3 cellular contexts compared by ENCODE assay signal in genomic region chrX:51905152-51905551, GRCh38. TPM values are rescaled to one million over a fixed set of nuclear protein-coding genes. Genes with fewer than 3 reads are reported as not detected.
DNase-seq lines count a peak whose midpoint lies in the region; ATAC-seq, FAIRE-seq and TF ChIP-seq lines count a peak whose summit lies in the region.
"Not testable (repeated sequence)": the region's sequence is repeated elsewhere in the genome, so short reads cannot be mapped to it uniquely, and the experiment has no call there.

No MANE protein-coding gene starts in this region.

- H3K9me3 Mint-ChIP-seq in neural crest cell, result not testable (repeated sequence)

- H3K4me1 ChIP-seq in HEK293 (ENCODE audit: control insufficient read depth, insufficient read depth, low read length); K562 (replicated peaks in 1 of 2; ENCODE audit: control insufficient read depth in 2 of 2, insufficient read depth in 2 of 2, low read length in 2 of 2): not testable (repeated sequence)

- CTCF ChIA-PET in HEK293 (lab: Yijun Ruan, JAX); K562 (lab: Yijun Ruan, JAX; ENCODE audit: low intra/inter-chr PET ratio): not testable (repeated sequence)

- WGBS in K562 (ENCODE audit: insufficient coverage, low coverage, missing lambda C conversion rate), result 0% methylated on average over 3 of the region's 3 CpGs

- H3K4me1 Mint-ChIP-seq in neural crest cell, result not testable (repeated sequence)

- H3K36me3 ChIP-seq in HEK293 (ENCODE audit: control insufficient read depth in 2 of 2, insufficient read depth in 1 of 2, low read length in 2 of 2), result peaks cover 4 to 32% of the 10 kb centered on the region in 2 experiments; a peak in 2 of 3 replicates
- not testable (repeated sequence) for H3K36me3 ChIP-seq in K562 (ENCODE audit: control insufficient read depth, insufficient read depth, low read length)

- not testable (repeated sequence) for H3K79me2 ChIP-seq in K562 (ENCODE audit: control insufficient read depth, insufficient read depth, low read length)

- not testable (repeated sequence) for ATAC-seq in K562

- DNase-seq in K562 (ENCODE audit: extremely low read depth in 1 of 4, low spot score in 3 of 4); neural crest cell (ENCODE audit: low read depth, low spot score): not testable (repeated sequence)

- H3K4me3 Mint-ChIP-seq in neural crest cell, result not testable (repeated sequence)

- H3K27ac Mint-ChIP-seq in neural crest cell (ENCODE audit: unreplicated experiment), result peak overlapping the region; percentile 35

- TF ChIP-seq POLR2A in K562 (conservative IDR thresholded peaks at IDR 0.05), result not testable (repeated sequence)

- H2AFZ ChIP-seq in K562 (ENCODE audit: low read depth, low read length), result not testable (repeated sequence)

- not testable (repeated sequence) for H3K27ac ChIP-seq in HEK293 (ENCODE audit: extremely low read depth, low read depth, low read length); K562 (ENCODE audit: extremely low read depth, low read depth, low read length)

- not testable (repeated sequence) for H3K4me3 ChIP-seq in HEK293 (ENCODE audit: low read depth, low read length); K562

- not testable (repeated sequence) for H4K20me1 ChIP-seq in K562 (replicated peaks; ENCODE audit: control insufficient read depth, insufficient read depth, low read length)

- not testable (repeated sequence) for H3K9me3 ChIP-seq in HEK293 (ENCODE audit: control insufficient read depth, insufficient read depth, low read depth, low read length); K562 (replicated peaks; ENCODE audit: control insufficient read depth, insufficient read depth, low read depth, low read length)

- H3K36me3 Mint-ChIP-seq in neural crest cell (ENCODE audit: low read depth), result peaks cover 28% of the 10 kb centered on the region

- not testable (repeated sequence) for BruUV-seq in K562 (replicated peaks; lab: Mats Ljungman, UMichigan)

- POLR2A ChIA-PET in HEK293 (lab: Yijun Ruan, JAX); K562 (lab: Yijun Ruan, JAX): not testable (repeated sequence)

- in situ Hi-C loops in K562 (cut with MboI), result not testable (repeated sequence)

- not testable (repeated sequence) for H3K9me1 ChIP-seq in K562 (ENCODE audit: control insufficient read depth, insufficient read depth, low read length)

- TF ChIP-seq RAD21 in K562 (CRISPR knock-in tag; conservative IDR thresholded peaks at IDR 0.05 in 1 of 2, IDR thresholded peaks at IDR 0.05 in 1 of 2), result not testable (repeated sequence)

- TF ChIP-seq EP300 in K562 (IDR thresholded peaks at IDR 0.05; ENCODE audit: low read length), result not testable (repeated sequence)

- H3K27me3 Mint-ChIP-seq in neural crest cell (ENCODE audit: low read depth), result not testable (repeated sequence)

- not testable (repeated sequence) for H3K4me2 ChIP-seq in K562 (ENCODE audit: insufficient read depth, low read length)

- not testable (repeated sequence) for FAIRE-seq in K562 (lab: Jason Lieb, UNC)

- not testable (repeated sequence) for TF ChIP-seq CTCF in HEK293 (tag by site-specific recombination; IDR thresholded peaks at IDR 0.05); K562 (IDR thresholded peaks at IDR 0.05 in 2 of 3, conservative IDR thresholded peaks at IDR 0.05 in 1 of 3; ENCODE audit: insufficient read depth in 2 of 3, low read depth in 1 of 3, low read length in 3 of 3); neural crest cell (conservative IDR thresholded peaks at IDR 0.05)

- not testable (repeated sequence) for H3K27me3 ChIP-seq in K562 (ENCODE audit: control insufficient read depth in 2 of 2, insufficient read depth in 2 of 2, low read length in 2 of 2)

- H3K9ac ChIP-seq in K562 (ENCODE audit: insufficient read depth in 1 of 2, low read depth in 2 of 2, low read length in 2 of 2), result not testable (repeated sequence)

- intact Hi-C loops in K562 (cut with micrococcal nuclease), result not testable (repeated sequence)

TF ChIP-seq in HEK293, 187 proteins besides CTCF, POLR2A, EP300 and RAD21:
- TF ChIP-seq ZNF146 (tag by site-specific recombination; IDR thresholded peaks at IDR 0.05), result peak; percentile 81

TF ChIP-seq in K562, 482 proteins besides CTCF, POLR2A, EP300 and RAD21:
- peak; percentile 67 for TF ChIP-seq ZNF146 (CRISPR knock-in tag; IDR thresholded peaks at IDR 0.05; ENCODE audit: unreplicated experiment)
- peak; percentile 39 for TF ChIP-seq RBM25 (IDR thresholded peaks at IDR 0.05; ENCODE audit: low read depth, low read length, severe bottlenecking)

RNA-seq across cellular contexts. Expression of gene MAGED1, which starts 11.7 kb away (rescaled TPM):
- total RNA-seq in K562 (2011; cell fraction: chromatin; rRNA removed; ENCODE audit: low replicate concordance), result 8.9 and 12.8 TPM in 2 replicates
- total RNA-seq in K562 (2011; cell fraction: nucleolus; rRNA removed), result 6.6 and 7.2 TPM in 2 replicates
- 10.3 and 19.5 TPM in 2 replicates for total RNA-seq in K562 (2011; cell fraction: nucleoplasm; rRNA removed)
- total RNA-seq in K562 (2014; rRNA removed), result 15.8 and 20.7 TPM in 2 replicates
- 12.7 and 15.6 TPM in 2 replicates for total RNA-seq in K562 (2014; rRNA removed; fragmentation: Illumina TruSeq; extraction: Trizol)
- total RNA-seq in K562 (2015; rRNA removed; fragmentation: Illumina TruSeq; extraction: Trizol), result 12.7 and 13.7 TPM in 2 replicates
- 30.3 and 31.3 TPM in 2 replicates for total RNA-seq in K562 (2021)
- polyA plus RNA-seq in K562 (2011; rRNA removed), result 5.7 and 8.0 TPM in 2 replicates
- polyA plus RNA-seq in K562 (2011; cell fraction: cytosol; rRNA removed), result 6.2 and 10.6 TPM in 2 replicates
- polyA plus RNA-seq in K562 (2011; cell fraction: nucleus; rRNA removed), result 7.4 and 10.4 TPM in 2 replicates
- 24.1 and 30.9 TPM in 2 replicates for polyA plus RNA-seq in K562 (2012)
- 34.0 and 41.2 TPM in 2 replicates for polyA plus RNA-seq in K562 (2014; fragmentation: Illumina TruSeq; extraction: Trizol)
- polyA plus RNA-seq in K562 (2014; fragmentation: Nextera tagmentation; extraction: Ambion mirVana), result 1 to 10 TPM; 6.6 to 7.1 TPM
- 14.9 and 16.5 TPM in 2 replicates for polyA plus RNA-seq in K562 (2014; rRNA removed)
- 5.7 and 7.6 TPM in 2 replicates for polyA minus RNA-seq in K562 (2011; rRNA and poly(A)+ RNA removed)
- polyA minus RNA-seq in K562 (2011; cell fraction: cytosol; rRNA and poly(A)+ RNA removed), result 6.5 and 11.4 TPM in 2 replicates
- polyA minus RNA-seq in K562 (2011; cell fraction: nucleus; rRNA and poly(A)+ RNA removed), result 1.2 and 1.6 TPM in 2 replicates
- 237 and 246 TPM in 2 replicates for total RNA-seq in neural crest cell
